Comparison of ENCODE assay signal across 11 cellular contexts in the genomic region with DNA sequence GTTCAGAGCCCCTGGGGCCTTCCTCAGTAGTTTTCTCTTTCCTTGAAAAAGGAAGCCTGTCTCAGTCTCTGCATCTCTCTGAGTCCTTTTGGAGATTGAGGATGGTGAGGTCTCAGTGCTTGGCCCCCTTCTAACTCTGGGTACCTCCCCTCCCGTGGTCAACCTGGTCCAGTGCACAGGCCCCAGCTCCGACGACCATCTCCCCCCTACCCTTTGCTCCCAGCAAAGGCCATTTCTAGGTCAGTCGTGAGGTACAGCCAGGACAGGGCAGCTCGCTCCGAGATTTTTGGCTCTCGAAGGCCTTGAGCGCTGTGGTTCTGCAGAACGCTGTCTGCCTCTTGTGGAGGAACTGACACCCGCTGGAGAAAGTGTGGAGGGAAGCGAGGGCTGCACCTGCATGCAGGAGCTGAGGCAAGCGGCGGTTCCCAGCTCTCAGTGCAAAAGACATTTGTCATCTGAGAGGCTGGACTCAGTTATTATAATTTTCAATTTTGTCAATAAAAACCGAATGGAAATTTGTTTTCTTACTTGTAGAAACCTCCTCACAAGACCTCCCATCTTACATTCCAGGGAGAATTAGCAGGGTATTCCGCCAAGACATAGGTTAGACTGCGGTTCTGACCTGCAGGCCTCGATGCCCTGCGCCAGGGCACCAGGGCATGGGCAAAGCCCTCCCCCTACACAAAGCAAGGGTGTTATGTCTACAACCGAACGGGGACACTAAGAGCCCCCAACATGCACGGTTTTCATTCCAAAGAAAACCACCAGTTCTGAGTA. TPM values are rescaled to one million over a fixed set of nuclear protein-coding genes. Genes with fewer than 3 reads are reported as not detected.
DNase-seq lines count a peak whose midpoint lies in the region; TF ChIP-seq lines count a peak whose summit lies in the region.
"Not testable (repeated sequence)": the region's sequence is repeated elsewhere in the genome, so short reads cannot be mapped to it uniquely, and the experiment has no call there.
"Had no signal": no experiment of that assay in that cellular context is flagged by ENCODE, and none has a peak within 500 bp of the region (broad histone marks: within the 10 kb centered on the region; RNA-seq: fewer than 3 reads in every experiment).

No MANE protein-coding gene starts in this region.

- intact Hi-C loops in PC-9 (cut with micrococcal nuclease; ENCODE audit: unreplicated experiment); activated T-helper 2 cell treated with anti-CD3 and anti-CD28 coated beads, Interferon-gamma antibody, Interleukin-2, Interleukin-4, amounts not matched to agents 10 μg/mL and 5 μg/mL and 100 μg/mL, durations not matched to agents 14 hours and 24 hours and 36 hours (cut with micrococcal nuclease); colonic mucosa (cut with DNase I): not testable (repeated sequence)

- H3K4me3 ChIP-seq in PC-9: peak overlapping the region; percentile 53; the same call in 1 of the 2 replicates
- H3K4me3 ChIP-seq in colonic mucosa: not testable (repeated sequence)

- H3K9ac ChIP-seq in H9 (ENCODE audit: extremely low read depth, insufficient read length, low read length); colonic mucosa (ENCODE audit: low read depth in 2 of 2, low read length in 2 of 2): not testable (repeated sequence)

- not testable (repeated sequence) for H3K27me3 Mint-ChIP-seq in H9 (ENCODE audit: low read depth); activated T-helper 2 cell treated with anti-CD3 and anti-CD28 coated beads, Interferon-gamma antibody, Interleukin-2, Interleukin-4, amounts not matched to agents 10 μg/mL and 5 μg/mL and 100 μg/mL, durations not matched to agents 14 hours and 24 hours and 36 hours (ENCODE audit: low read depth); mesothelial cell of epicardium (ENCODE audit: low read depth)

- POLR2A ChIA-PET in PC-9 (lab: Charles Lee; ENCODE audit: unreplicated experiment): not testable (repeated sequence)

- CTCF ChIA-PET in PC-9 (lab: Charles Lee): not testable (repeated sequence)

- H3K79me1 ChIP-seq in H9 (ENCODE audit: insufficient read depth, low read depth, low read length, poor library complexity, severe bottlenecking): not testable (repeated sequence)

- H3K4me2 ChIP-seq in H9 (ENCODE audit: insufficient read depth, insufficient read length, low read length): not testable (repeated sequence)
- H3K4me2 ChIP-seq in PC-9: peak overlapping the region; percentile 70

- H3K4me3 Mint-ChIP-seq in H9: peak overlapping the region; percentile 58 to 65
- peak overlapping the region; percentile 42 for H3K4me3 Mint-ChIP-seq in activated T-helper 2 cell treated with anti-CD3 and anti-CD28 coated beads, Interferon-gamma antibody, Interleukin-2, Interleukin-4, amounts not matched to agents 10 μg/mL and 5 μg/mL and 100 μg/mL, durations not matched to agents 14 hours and 24 hours and 36 hours (ENCODE audit: low read depth)
- H3K4me3 Mint-ChIP-seq in mesothelial cell of epicardium: peak overlapping the region; percentile 72

- H3K9me2 ChIP-seq in PC-9 (ENCODE audit: insufficient read depth): not testable (repeated sequence)

- not testable (repeated sequence) for H4K20me1 ChIP-seq in H9 (ENCODE audit: control insufficient read depth, insufficient read depth, insufficient read length); PC-9 (ENCODE audit: insufficient read depth)

- H3K4ac ChIP-seq in H9 (ENCODE audit: low read depth, low read length): not testable (repeated sequence)

- H2BK5ac ChIP-seq in H9 (ENCODE audit: insufficient read length, low read length): not testable (repeated sequence)

- not testable (repeated sequence) for H3K27me3 ChIP-seq in H9 (ENCODE audit: insufficient read depth, low read length); PC-9 (ENCODE audit: insufficient read depth, low read depth); colonic mucosa

- peak; percentile 17 for DNase-seq in H9
- DNase-seq in PC-9: peak in 1 of 2 experiments; percentile 1
- peak; percentile 17 for DNase-seq in activated CD4-positive, alpha-beta T cell treated with anti-CD3 and anti-CD28 coated beads for 48 hours
- not testable (repeated sequence) for DNase-seq in activated T-helper 2 cell treated with anti-CD3 and anti-CD28 coated beads, Interferon-gamma antibody, Interleukin-2, Interleukin-4, amounts not matched to agents 10 μg/mL and 5 μg/mL and 100 μg/mL, durations not matched to agents 14 hours and 24 hours and 36 hours (ENCODE audit: low spot score); mesothelial cell of epicardium (ENCODE audit: low spot score in 2 of 2, unreplicated experiment in 2 of 2)
- peak; percentile 22 for DNase-seq in colonic mucosa
- DNase-seq in stimulated activated CD4-positive, alpha-beta T cell treated with anti-CD3 and anti-CD28 coated beads, Interleukin-15, amount 100 ng/mL, for 24 hours: peak; percentile 21

- not testable (repeated sequence) for H3K36me3 Mint-ChIP-seq in H9 (ENCODE audit: insufficient read depth in 1 of 3, low read depth in 3 of 3); activated T-helper 2 cell treated with anti-CD3 and anti-CD28 coated beads, Interferon-gamma antibody, Interleukin-2, Interleukin-4, amounts not matched to agents 10 μg/mL and 5 μg/mL and 100 μg/mL, durations not matched to agents 14 hours and 24 hours and 36 hours (ENCODE audit: low read depth); mesothelial cell of epicardium

- not testable (repeated sequence) for H3K9me3 ChIP-seq in H9 (ENCODE audit: control insufficient read depth, low read depth, low read length); PC-9 (ENCODE audit: insufficient read depth, low read depth); colonic mucosa

- not testable (repeated sequence) for H2BK12ac ChIP-seq in H9 (ENCODE audit: insufficient read length, low read depth, low read length)

- not testable (repeated sequence) for H2AK5ac ChIP-seq in H9 (ENCODE audit: insufficient read length, low read length)

- peak overlapping the region; percentile 29; the same call in 1 of the 2 replicates for H3K27ac ChIP-seq in C4-2B
- not testable (repeated sequence) for H3K27ac ChIP-seq in H9 (ENCODE audit: insufficient read length, low read depth, low read length)
- H3K27ac ChIP-seq in PC-9: peak overlapping the region; percentile 72; the same call in 1 of the 2 replicates
- peak overlapping the region; percentile 85 for H3K27ac ChIP-seq in colonic mucosa

- not testable (repeated sequence) for H4K91ac ChIP-seq in H9 (ENCODE audit: insufficient read length, low read depth, low read length)

- not testable (repeated sequence) for H3K36me3 ChIP-seq in PC-9 (ENCODE audit: low read depth); colonic mucosa

- not testable (repeated sequence) for H3K56ac ChIP-seq in H9 (ENCODE audit: insufficient read length, low read depth, low read length)

- not testable (repeated sequence) for H2AFZ ChIP-seq in H9 (ENCODE audit: low read length); PC-9

- H2BK120ac ChIP-seq in H9 (ENCODE audit: low read depth, low read length, poor library complexity, severe bottlenecking): not testable (repeated sequence)

- not testable (repeated sequence) for H3K18ac ChIP-seq in H9 (ENCODE audit: insufficient read length, low read depth, low read length)

- not testable (repeated sequence) for H3K23me2 ChIP-seq in H9 (ENCODE audit: insufficient read length, low read depth, low read length, poor library complexity, severe bottlenecking)

- not testable (repeated sequence) for H3K9me3 Mint-ChIP-seq in H9; activated T-helper 2 cell treated with anti-CD3 and anti-CD28 coated beads, Interferon-gamma antibody, Interleukin-2, Interleukin-4, amounts not matched to agents 10 μg/mL and 5 μg/mL and 100 μg/mL, durations not matched to agents 14 hours and 24 hours and 36 hours; mesothelial cell of epicardium

- WGBS in H9 (ENCODE audit: extremely low coverage, insufficient read length, low lambda C conversion rate): no CpG with 5 or more reads among the region's 21 CpGs

- H3T11ph ChIP-seq in H9 (ENCODE audit: low read length): not testable (repeated sequence)

- not testable (repeated sequence) for H4K5ac ChIP-seq in H9 (ENCODE audit: insufficient read length, low read depth, low read length)

- H3K79me2 ChIP-seq in H9 (ENCODE audit: insufficient read depth, low read length); PC-9 (ENCODE audit: low read depth): not testable (repeated sequence)

- not testable (repeated sequence) for H3K23ac ChIP-seq in H9 (ENCODE audit: insufficient read length, low read depth, low read length)

- not testable (repeated sequence) for H3F3A ChIP-seq in PC-9 (ENCODE audit: insufficient read depth, low read depth)

- H3K4me1 ChIP-seq in H9 (ENCODE audit: insufficient read depth, low read length); PC-9 (replicated peaks; ENCODE audit: insufficient read depth); colonic mucosa: not testable (repeated sequence)

- not testable (repeated sequence) for H3K27ac Mint-ChIP-seq in H9; activated T-helper 2 cell treated with anti-CD3 and anti-CD28 coated beads, Interferon-gamma antibody, Interleukin-2, Interleukin-4, amounts not matched to agents 10 μg/mL and 5 μg/mL and 100 μg/mL, durations not matched to agents 14 hours and 24 hours and 36 hours
- peak overlapping the region; percentile 77 for H3K27ac Mint-ChIP-seq in mesothelial cell of epicardium

- not testable (repeated sequence) for H4K8ac ChIP-seq in H9 (replicated peaks; ENCODE audit: insufficient read length, low read depth, low read length)

- TF ChIP-seq CTCF in C4-2B (conservative IDR thresholded peaks at IDR 0.05); H9 (conservative IDR thresholded peaks at IDR 0.05); PC-9 (conservative IDR thresholded peaks at IDR 0.05); colonic mucosa (IDR thresholded peaks at IDR 0.05); mesothelial cell of epicardium (IDR thresholded peaks at IDR 0.05; ENCODE audit: unreplicated experiment): not testable (repeated sequence)

- BruUV-seq in PC-9 (replicated peaks; lab: Mats Ljungman, UMichigan): not testable (repeated sequence)

- not testable (repeated sequence) for H3K4me1 Mint-ChIP-seq in H9; activated T-helper 2 cell treated with anti-CD3 and anti-CD28 coated beads, Interferon-gamma antibody, Interleukin-2, Interleukin-4, amounts not matched to agents 10 μg/mL and 5 μg/mL and 100 μg/mL, durations not matched to agents 14 hours and 24 hours and 36 hours (ENCODE audit: low read depth); mesothelial cell of epicardium

- not testable (repeated sequence) for H2BK15ac ChIP-seq in H9 (ENCODE audit: low read depth, low read length)

- H2BK20ac ChIP-seq in H9 (ENCODE audit: low read depth, low read length, poor library complexity, severe bottlenecking): not testable (repeated sequence)

- H3K14ac ChIP-seq in H9 (ENCODE audit: insufficient read depth, low read length): not testable (repeated sequence)

RNA-seq across cellular contexts. Expression of a gene that starts 40.1 kb away (rescaled TPM):
- total RNA-seq in H9 (2021) (not detected in 2 replicates), PC-9 (2021) (not detected in 2 replicates), colonic mucosa (not detected), mesothelial cell of epicardium (not detected in 3 replicates)
- total RNA-seq in activated T-helper 2 cell treated with anti-CD3 and anti-CD28 coated beads, Interferon-gamma antibody, Interleukin-2, Interleukin-4, amounts not matched to agents 10 μg/mL and 5 μg/mL and 100 μg/mL, durations not matched to agents 14 hours and 24 hours and 36 hours: not detected in 2 replicates
- total RNA-seq: A673, glomerular endothelial cell, posterior vena cava had no signal
